8 cellular contexts compared by ENCODE assay signal in the genomic region with DNA sequence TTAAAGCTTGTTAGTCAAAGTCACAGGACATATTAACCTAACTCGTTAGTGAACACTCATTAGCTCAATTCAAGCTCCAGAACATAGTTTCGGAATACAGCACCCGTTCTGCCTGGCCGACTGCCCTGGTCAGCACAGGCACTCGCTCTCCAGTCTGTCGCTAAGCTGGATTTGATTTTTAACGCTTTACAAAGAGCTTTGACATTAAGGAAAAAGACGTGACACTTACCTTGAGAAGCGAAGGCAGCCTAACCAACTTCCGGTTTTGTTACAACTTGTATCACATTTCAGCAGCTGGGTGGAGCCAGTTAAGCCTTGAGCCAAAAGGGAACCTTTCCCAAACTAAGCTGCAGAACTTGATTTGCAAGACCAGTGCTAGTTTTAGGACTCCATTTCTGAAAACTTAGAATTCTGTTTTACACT. TPM values are rescaled to one million over a fixed set of nuclear protein-coding genes. Genes with fewer than 3 reads are reported as not detected.
DNase-seq lines count a peak whose midpoint lies in the region; ATAC-seq and TF ChIP-seq lines count a peak whose summit lies in the region.

Gene FRRS1 (minus strand): TSS at position 258 of the 423 bp plus-strand sequence. CDS start 17,867 bp downstream, outside the sequence.

- CTCF ChIA-PET in HEK293 (lab: Yijun Ruan, JAX): interaction anchor here (0.6 to 1.6 kb wide), 5 partner anchors 10 to 693 kb away, joined by 3 to 5 read pairs (median 3); no protein-coding TSS in a partner anchor

- no peaks in the 10 kb centered on the region for H3K27me3 ChIP-seq in body of pancreas
- H3K27me3 ChIP-seq in iPS-15b (ENCODE audit: control insufficient read depth, insufficient read depth, low read length): no peaks in the 10 kb centered on the region
- no peaks in the 10 kb centered on the region for H3K27me3 ChIP-seq in skeletal muscle satellite cell (ENCODE audit: control insufficient read depth, insufficient read depth, low read length)

- H3K9ac ChIP-seq in iPS-15b (ENCODE audit: low read depth, low read length): no peak within 1 kb of the TSS
- peak within 1 kb of the TSS; percentile 82 for H3K9ac ChIP-seq in skeletal muscle satellite cell (ENCODE audit: low read depth, low read length)

- peak; percentile 42 to 84 (median 76) for TF ChIP-seq POLR2A in body of pancreas (IDR thresholded peaks at IDR 0.05)

- TF ChIP-seq CTCF in HEK293 (tag by site-specific recombination; IDR thresholded peaks at IDR 0.05) (no peak), LNCaP clone FGC (IDR thresholded peaks at IDR 0.05; ENCODE audit: control insufficient read depth, extremely low read depth, insufficient read depth) (no peak), body of pancreas (IDR thresholded peaks at IDR 0.05) (peak in 2 of 7 experiments; percentile 11 to 28)

- 1% methylated on average over 10 of the region's 10 CpGs for WGBS in body of pancreas, 2 donors

- H3K27ac ChIP-seq in HEK293 (ENCODE audit: extremely low read depth, low read depth, low read length): peak within 1 kb of the TSS; percentile 52; the same call in 1 of the 2 replicates
- H3K27ac ChIP-seq in body of pancreas: peak within 1 kb of the TSS; percentile 76 to 90 (median 86)

- peak within 1 kb of the TSS; percentile 83 for H3K4me2 ChIP-seq in skeletal muscle satellite cell (ENCODE audit: low read length)

- H3K4me1 ChIP-seq in HEK293 (ENCODE audit: control insufficient read depth, insufficient read depth, low read length): no peaks in the 10 kb centered on the region
- peaks cover 33% of the 10 kb centered on the region for H3K4me1 ChIP-seq in body of pancreas
- no peaks in the 10 kb centered on the region for H3K4me1 ChIP-seq in iPS-15b (ENCODE audit: control insufficient read depth, insufficient read depth, low read length)
- H3K4me1 ChIP-seq in skeletal muscle satellite cell (ENCODE audit: control insufficient read depth, insufficient read depth, low read length): peaks cover 19% of the 10 kb centered on the region

- intact Hi-C loops in body of pancreas (cut with DNase I): no loop called here

- H3K36me3 ChIP-seq in HEK293 (ENCODE audit: control insufficient read depth in 2 of 2, insufficient read depth in 1 of 2, low read length in 2 of 2) (no peaks in the 10 kb centered on the region), body of pancreas (replicated peaks in 1 of 2; ENCODE audit: insufficient read depth in 1 of 2, low read depth in 2 of 2) (no peaks in the 10 kb centered on the region), iPS-15b (ENCODE audit: control insufficient read depth, insufficient read depth, low read length) (no peaks in the 10 kb centered on the region), skeletal muscle satellite cell (ENCODE audit: insufficient read depth, low read length) (no peaks in the 10 kb centered on the region)

- POLR2A ChIA-PET in HEK293 (lab: Yijun Ruan, JAX): interaction anchor here (1.3 kb wide), 1 partner anchor 204 kb away, joined by 6 read pairs; the partner anchor contains the start of gene SLC35A3

- peak; percentile 3 for DNase-seq in stimulated activated CD4-positive, alpha-beta T cell treated with anti-CD3 and anti-CD28 coated beads, Interleukin-12 subunit alpha, Interleukin-12 subunit beta, amount 100 ng/mL, for 4 hours
- DNase-seq in stimulated activated CD4-positive, alpha-beta T cell treated with anti-CD3 and anti-CD28 coated beads, Interleukin-4, amount 100 ng/mL, for 1 hour: no peak
- DNase-seq in LNCaP clone FGC (ENCODE audit: low read depth) (peak; percentile 98), SIG-M5 (lab: John Stamatoyannopoulos, UW) (peak; percentile 54), body of pancreas (peak; percentile 75 to 91 (median 82))

- ATAC-seq in body of pancreas: peak; percentile 98

- peak within 1 kb of the TSS; percentile 58 for H3K4me3 ChIP-seq in HEK293 (ENCODE audit: low read depth, low read length)
- H3K4me3 ChIP-seq in LNCaP clone FGC (ENCODE audit: low read depth, low read length): peak within 1 kb of the TSS; percentile 61
- H3K4me3 ChIP-seq in body of pancreas: peak within 1 kb of the TSS in 1 of 2 donors; percentile 47
- peak within 1 kb of the TSS; percentile 73 for H3K4me3 ChIP-seq in iPS-15b (ENCODE audit: low read depth, low read length)
- H3K4me3 ChIP-seq in skeletal muscle satellite cell (ENCODE audit: low read length): peak within 1 kb of the TSS; percentile 80

- H3K9me3 ChIP-seq in HEK293 (ENCODE audit: control insufficient read depth, insufficient read depth, low read depth, low read length): no peaks in the 10 kb centered on the region
- no peaks in the 10 kb centered on the region for H3K9me3 ChIP-seq in body of pancreas
- H3K9me3 ChIP-seq in iPS-15b (ENCODE audit: control insufficient read depth, insufficient read depth, low read length): no peaks in the 10 kb centered on the region
- H3K9me3 ChIP-seq in skeletal muscle satellite cell (replicated peaks; ENCODE audit: low read length): no peaks in the 10 kb centered on the region

TF ChIP-seq in HEK293, 187 proteins besides CTCF, POLR2A, EP300 and RAD21 (continues in another document):
- TF ChIP-seq, protein P1, sequence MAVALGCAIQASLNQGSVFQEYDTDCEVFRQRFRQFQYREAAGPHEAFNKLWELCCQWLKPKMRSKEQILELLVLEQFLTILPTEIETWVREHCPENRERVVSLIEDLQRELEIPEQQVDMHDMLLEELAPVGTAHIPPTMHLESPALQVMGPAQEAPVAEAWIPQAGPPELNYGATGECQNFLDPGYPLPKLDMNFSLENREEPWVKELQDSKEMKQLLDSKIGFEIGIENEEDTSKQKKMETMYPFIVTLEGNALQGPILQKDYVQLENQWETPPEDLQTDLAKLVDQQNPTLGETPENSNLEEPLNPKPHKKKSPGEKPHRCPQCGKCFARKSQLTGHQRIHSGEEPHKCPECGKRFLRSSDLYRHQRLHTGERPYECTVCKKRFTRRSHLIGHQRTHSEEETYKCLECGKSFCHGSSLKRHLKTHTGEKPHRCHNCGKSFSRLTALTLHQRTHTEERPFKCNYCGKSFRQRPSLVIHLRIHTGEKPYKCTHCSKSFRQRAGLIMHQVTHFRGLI (tag by site-specific recombination; IDR thresholded peaks at IDR 0.05): no peak
- TF ChIP-seq SP7 (tag by site-specific recombination; IDR thresholded peaks at IDR 0.05): peak; percentile 48; the same call in 1 of the 2 replicates
- no peak for TF ChIP-seq PRDM1 (tag by site-specific recombination; IDR thresholded peaks at IDR 0.05)
- TF ChIP-seq ZBTB17 (tag by site-specific recombination; IDR thresholded peaks at IDR 0.05): peak; percentile 82
- no peak for TF ChIP-seq OSR2 (tag by site-specific recombination; IDR thresholded peaks at IDR 0.05)
- TF ChIP-seq ZNF639 (tag by site-specific recombination; IDR thresholded peaks at IDR 0.05): no peak
- no peak for TF ChIP-seq MYNN (tag by site-specific recombination; IDR thresholded peaks at IDR 0.05; ENCODE audit: borderline replicate concordance)
- TF ChIP-seq ZNF211 (tag by site-specific recombination; IDR thresholded peaks at IDR 0.05; ENCODE audit: low read depth): no peak
- TF ChIP-seq ZNF2 (tag by site-specific recombination; IDR thresholded peaks at IDR 0.05): peak; percentile 44; the same call in 1 of the 2 replicates
- TF ChIP-seq ZFP41 (tag by site-specific recombination; IDR thresholded peaks at IDR 0.05; ENCODE audit: borderline replicate concordance): no peak
- TF ChIP-seq ELK4 (IDR thresholded peaks at IDR 0.05; ENCODE audit: borderline replicate concordance, low read depth, low read length): no peak
- TF ChIP-seq ZNF48 (tag by site-specific recombination; IDR thresholded peaks at IDR 0.05): no peak
- TF ChIP-seq ZNF692 (tag by site-specific recombination; IDR thresholded peaks at IDR 0.05): no peak
- TF ChIP-seq ZNF629 (tag by site-specific recombination; IDR thresholded peaks at IDR 0.05): no peak; the same call in 1 of the 2 replicates
- TF ChIP-seq ZNF549 (tag by site-specific recombination; IDR thresholded peaks at IDR 0.05): no peak
- 0 out of 2 replicates have a peak, but pooled peaks have one; percentile 54 for TF ChIP-seq ZNF501 (tag by site-specific recombination; IDR thresholded peaks at IDR 0.05)
- TF ChIP-seq EGR2 (tag by site-specific recombination; IDR thresholded peaks at IDR 0.05; ENCODE audit: low read depth): no peak

RNA-seq across cellular contexts. Expression of gene FRRS1, which starts in this region (rescaled TPM):
- total RNA-seq in body of pancreas: 1 to 10 TPM; 2.0 to 2.3 TPM
- total RNA-seq in skeletal muscle satellite cell (2012; rRNA removed): 11.2 and 11.4 TPM in 2 replicates
